In genomic region chr5:1387059-1387755, GRCh38 we compare ENCODE assay signal across 10 cellular contexts. TPM values are rescaled to one million over a fixed set of nuclear protein-coding genes. Genes with fewer than 3 reads are reported as not detected.
DNase-seq lines count a peak whose midpoint lies in the region; ATAC-seq lines count a peak whose summit lies in the region.
"Had no signal": no experiment of that assay in that cellular context is flagged by ENCODE, and none has a peak within 500 bp of the region (broad histone marks: within the 10 kb centered on the region; RNA-seq: fewer than 3 reads in every experiment).

No MANE protein-coding gene starts in this region.

- no peaks in the 10 kb centered on the region for H3K9me3 Mint-ChIP-seq in activated T-cell treated with anti-CD3 and anti-CD28 coated beads, Interleukin-2, amount 50 U/mL, for 4 hours
- no peaks in the 10 kb centered on the region for H3K9me3 Mint-ChIP-seq in central memory CD8-positive, alpha-beta T cell
- H3K9me3 Mint-ChIP-seq in stimulated activated effector memory CD8-positive, alpha-beta T cell treated with anti-CD3 and anti-CD28 coated beads, Interleukin-12 subunit alpha, Interleukin-12 subunit beta, amount 100 ng/mL, for 72 hours = no peaks in the 10 kb centered on the region

- H3K36me3 Mint-ChIP-seq in activated T-cell treated with anti-CD3 and anti-CD28 coated beads, Interleukin-2, amount 50 U/mL, for 4 hours (ENCODE audit: insufficient read depth) = no peaks in the 10 kb centered on the region
- peaks cover 13% of the 10 kb centered on the region for H3K36me3 Mint-ChIP-seq in central memory CD8-positive, alpha-beta T cell (ENCODE audit: insufficient read depth)
- peaks cover 6% of the 10 kb centered on the region for H3K36me3 Mint-ChIP-seq in stimulated activated effector memory CD8-positive, alpha-beta T cell treated with anti-CD3 and anti-CD28 coated beads, Interleukin-12 subunit alpha, Interleukin-12 subunit beta, amount 100 ng/mL, for 72 hours

- ATAC-seq in activated T-cell treated with anti-CD3 and anti-CD28 coated beads, Interleukin-2, amount 50 U/mL, for 4 hours = no peak
- no peak for ATAC-seq in central memory CD8-positive, alpha-beta T cell (replicated peaks; ENCODE audit: extremely low read depth, poor library complexity, severe bottlenecking)
- no peak for ATAC-seq in stimulated activated effector memory CD8-positive, alpha-beta T cell treated with anti-CD3 and anti-CD28 coated beads, Interleukin-12 subunit alpha, Interleukin-12 subunit beta, amount 100 ng/mL, for 72 hours
- ATAC-seq in activated CD4-positive, CD25-positive, alpha-beta regulatory T cell treated with anti-CD3 and anti-CD28 coated beads, Interleukin-2, amount 50 U/mL, for 24 hours = no peak

- peak overlapping the region; percentile 98 for H3K27ac Mint-ChIP-seq in central memory CD8-positive, alpha-beta T cell (ENCODE audit: low read depth)
- H3K27ac Mint-ChIP-seq in stimulated activated effector memory CD8-positive, alpha-beta T cell treated with anti-CD3 and anti-CD28 coated beads, Interleukin-12 subunit alpha, Interleukin-12 subunit beta, amount 100 ng/mL, for 72 hours = peak overlapping the region; percentile 93

- peaks cover 2% of the 10 kb centered on the region for H3K27me3 Mint-ChIP-seq in activated T-cell treated with anti-CD3 and anti-CD28 coated beads, Interleukin-2, amount 50 U/mL, for 4 hours (ENCODE audit: low read depth)
- peaks cover 6% of the 10 kb centered on the region for H3K27me3 Mint-ChIP-seq in central memory CD8-positive, alpha-beta T cell

- H3K4me1 Mint-ChIP-seq in activated T-cell treated with anti-CD3 and anti-CD28 coated beads, Interleukin-2, amount 50 U/mL, for 4 hours (ENCODE audit: low read depth) = peaks cover 22% of the 10 kb centered on the region
- peaks cover 17% of the 10 kb centered on the region for H3K4me1 Mint-ChIP-seq in central memory CD8-positive, alpha-beta T cell
- peaks cover 21% of the 10 kb centered on the region for H3K4me1 Mint-ChIP-seq in stimulated activated effector memory CD8-positive, alpha-beta T cell treated with anti-CD3 and anti-CD28 coated beads, Interleukin-12 subunit alpha, Interleukin-12 subunit beta, amount 100 ng/mL, for 72 hours

- peak overlapping the region; percentile 96 for H3K4me3 Mint-ChIP-seq in activated T-cell treated with anti-CD3 and anti-CD28 coated beads, Interleukin-2, amount 50 U/mL, for 4 hours
- H3K4me3 Mint-ChIP-seq in central memory CD8-positive, alpha-beta T cell = peak overlapping the region; percentile 94
- peak overlapping the region; percentile 89 for H3K4me3 Mint-ChIP-seq in stimulated activated effector memory CD8-positive, alpha-beta T cell treated with anti-CD3 and anti-CD28 coated beads, Interleukin-12 subunit alpha, Interleukin-12 subunit beta, amount 100 ng/mL, for 72 hours

- no peak for DNase-seq in activated T-cell treated with anti-CD3 and anti-CD28 coated beads, Interleukin-2, amount 50 U/mL, for 4 hours
- no peak for DNase-seq in activated T-cell treated with anti-CD3 and anti-CD28 coated beads, Interleukin-2, amount 50 U/mL, for 48 hours
- DNase-seq in NCI-H524 (lab: John Stamatoyannopoulos, UW) (peak; percentile 83 to 84), cerebellum (ENCODE audit: low spot score) (no peak), AG08396 (ENCODE audit: low spot score) (no peak)
- no peak for DNase-seq in central memory CD8-positive, alpha-beta T cell (ENCODE audit: low spot score in 2 of 2)
- DNase-seq in stimulated activated effector memory CD8-positive, alpha-beta T cell treated with anti-CD3 and anti-CD28 coated beads, Interleukin-12 subunit alpha, Interleukin-12 subunit beta, amount 100 ng/mL, for 72 hours (ENCODE audit: low spot score in 2 of 2) = no peak

RNA-seq across cellular contexts. Expression of gene CLPTM1L, which starts 42.3 kb away (rescaled TPM):
- total RNA-seq in activated T-cell treated with anti-CD3 and anti-CD28 coated beads, Interleukin-2, amount 50 U/mL, for 4 hours = 100 to 1,000 TPM; 143 to 150 (median 145) TPM
- 60.9 TPM for total RNA-seq in cerebellum

RNA-seq across cellular contexts. Expression of gene SLC6A3, which starts 58.0 kb away (rescaled TPM):
- not detected for total RNA-seq in activated T-cell treated with anti-CD3 and anti-CD28 coated beads, Interleukin-2, amount 50 U/mL, for 4 hours
- total RNA-seq in cerebellum = 0.18 TPM
- total RNA-seq: pancreas, SJSA1 had no signal

Comparison
In these comparisons a context has a peak if more than half of its experiments do, and no peak if none do; other contexts are left out.
1. DNase-seq: peak in NCI-H524 (2 of 2); none in activated T-cell treated with anti-CD3 and anti-CD28 coated beads, Interleukin-2, amount 50 U/mL, for 4 hours (single experiment), activated T-cell treated with anti-CD3 and anti-CD28 coated beads, Interleukin-2, amount 50 U/mL, for 48 hours (0 of 2), central memory CD8-positive, alpha-beta T cell (0 of 2), stimulated activated effector memory CD8-positive, alpha-beta T cell treated with anti-CD3 and anti-CD28 coated beads, Interleukin-12 subunit alpha, Interleukin-12 subunit beta, amount 100 ng/mL, for 72 hours (0 of 2), cerebellum (single experiment) and AG08396 (single experiment).
2. Peak in every context shown above with its lines, with median percentiles within 50 percentile points of each other: H3K4me3 Mint-ChIP-seq.